12 cellular contexts compared by ENCODE assay signal in genomic region chr17:40018211-40019121, GRCh38. TPM values are rescaled to one million over a fixed set of nuclear protein-coding genes. Genes with fewer than 3 reads are reported as not detected.
DNase-seq lines count a peak whose midpoint lies in the region; ATAC-seq and TF ChIP-seq lines count a peak whose summit lies in the region.
"Had no signal": no experiment of that assay in that cellular context is flagged by ENCODE, and none has a peak within 500 bp of the region (broad histone marks: within the 10 kb centered on the region; RNA-seq: fewer than 3 reads in every experiment).

No MANE protein-coding gene starts in this region.

- TF ChIP-seq CTCF in natural killer cell (IDR thresholded peaks at IDR 0.05): no peak
- TF ChIP-seq CTCF in fibroblast of lung (conservative IDR thresholded peaks at IDR 0.05 in 1 of 2, IDR thresholded peaks at IDR 0.05 in 1 of 2; ENCODE audit: low read depth in 1 of 2, low read length in 2 of 2): no peak

- H3K36me3 Mint-ChIP-seq in natural killer cell: no peaks in the 10 kb centered on the region
- no peaks in the 10 kb centered on the region for H3K36me3 Mint-ChIP-seq in natural killer cell treated with Interleukin-12 subunit alpha and Interleukin-12 subunit beta and Interleukin-15 and Interleukin-18, amount 100 ng/mL, for 72 hours
- H3K36me3 Mint-ChIP-seq: activated naive CD4-positive, alpha-beta T cell treated with anti-CD3 and anti-CD28 coated beads, Interleukin-2, amount 50 U/mL, for 72 hours had no signal

- peak overlapping the region; percentile 41 to 47 for H3K27ac Mint-ChIP-seq in natural killer cell
- no peak overlapping the region for H3K27ac Mint-ChIP-seq in natural killer cell treated with Interleukin-12 subunit alpha and Interleukin-12 subunit beta and Interleukin-15 and Interleukin-18, amount 100 ng/mL, for 72 hours

- H3K27me3 Mint-ChIP-seq in natural killer cell (ENCODE audit: low read depth in 2 of 2): no peaks in the 10 kb centered on the region
- H3K27me3 Mint-ChIP-seq in natural killer cell treated with Interleukin-12 subunit alpha and Interleukin-12 subunit beta and Interleukin-15 and Interleukin-18, amount 100 ng/mL, for 72 hours: no peaks in the 10 kb centered on the region

- H3K27ac ChIP-seq in fibroblast of lung (ENCODE audit: insufficient read depth, low read length) (peak overlapping the region; percentile 85), muscle layer of colon (ENCODE audit: low read depth, low read length) (peak overlapping the region; percentile 71)

- no peaks in the 10 kb centered on the region for H3K9me3 ChIP-seq in fibroblast of lung (ENCODE audit: control insufficient read depth, insufficient read depth, low read depth, low read length)
- H3K9me3 ChIP-seq in muscle layer of colon (ENCODE audit: low read length): no peaks in the 10 kb centered on the region

- H3K4me1 Mint-ChIP-seq in natural killer cell: peaks cover 0 to 18% of the 10 kb centered on the region in 2 donors
- peaks cover 11 to 12% of the 10 kb centered on the region in 2 donors for H3K4me1 Mint-ChIP-seq in natural killer cell treated with Interleukin-12 subunit alpha and Interleukin-12 subunit beta and Interleukin-15 and Interleukin-18, amount 100 ng/mL, for 72 hours (ENCODE audit: low read depth in 2 of 2)

- H2AFZ ChIP-seq in fibroblast of lung (ENCODE audit: low read length): no peak overlapping the region

- no peaks in the 10 kb centered on the region for H3K9me3 Mint-ChIP-seq in natural killer cell
- no peaks in the 10 kb centered on the region for H3K9me3 Mint-ChIP-seq in natural killer cell treated with Interleukin-12 subunit alpha and Interleukin-12 subunit beta and Interleukin-15 and Interleukin-18, amount 100 ng/mL, for 72 hours
- H3K9me3 Mint-ChIP-seq: activated naive CD4-positive, alpha-beta T cell treated with anti-CD3 and anti-CD28 coated beads, Interleukin-2, amount 50 U/mL, for 72 hours had no signal

- no peaks in the 10 kb centered on the region for H3K27me3 ChIP-seq in fibroblast of lung (ENCODE audit: control insufficient read depth, insufficient read depth, low read length)
- H3K27me3 ChIP-seq in muscle layer of colon (ENCODE audit: control insufficient read depth in 1 of 2, insufficient read depth in 2 of 2, low read length in 2 of 2): no peaks in the 10 kb centered on the region

- no peak overlapping the region for H3K4me3 Mint-ChIP-seq in natural killer cell
- no peak overlapping the region for H3K4me3 Mint-ChIP-seq in natural killer cell treated with Interleukin-12 subunit alpha and Interleukin-12 subunit beta and Interleukin-15 and Interleukin-18, amount 100 ng/mL, for 72 hours

- H3K4me2 ChIP-seq in fibroblast of lung (ENCODE audit: extremely low read depth, insufficient read depth, low read length): peak overlapping the region; percentile 51

- H4K20me1 ChIP-seq in fibroblast of lung (ENCODE audit: control insufficient read depth, extremely low read depth, insufficient read depth, low read length): no peaks in the 10 kb centered on the region

- H3K36me3 ChIP-seq in fibroblast of lung (ENCODE audit: control insufficient read depth, insufficient read depth, low read length) (peaks cover 11% of the 10 kb centered on the region), muscle layer of colon (ENCODE audit: insufficient read depth, low read length) (peaks cover 29% of the 10 kb centered on the region)

- H3K9ac ChIP-seq in fibroblast of lung (ENCODE audit: insufficient read depth, low read length) (peak overlapping the region; percentile 16), muscle layer of colon (ENCODE audit: low read length) (no peak overlapping the region)

- DNase-seq in natural killer cell (no peak), fibroblast of lung (ENCODE audit: low read depth in 2 of 2) (peak; percentile 47 to 60), retina (no peak), activated gamma-delta T cell (lab: John Stamatoyannopoulos, UW) (no peak)
- DNase-seq in natural killer cell treated with Interleukin-12 subunit alpha and Interleukin-12 subunit beta and Interleukin-15 and Interleukin-18, amount 100 ng/mL, for 72 hours (ENCODE audit: low spot score): no peak
- DNase-seq: MV-4-11; stimulated activated CD4-positive, alpha-beta T cell treated with anti-CD3 and anti-CD28 coated beads, Interleukin-1b, Interleukin-23, amount 100 ng/mL, for 48 hours had no signal

- intact Hi-C loops in natural killer cell (cut with micrococcal nuclease): no loop called here

- H3K4me3 ChIP-seq in fibroblast of lung (replicated peaks in 1 of 4; ENCODE audit: control extremely low read depth in 1 of 4, insufficient read depth in 1 of 4, low read depth in 3 of 4, low read length in 4 of 4) (no peak overlapping the region), muscle layer of colon (ENCODE audit: low read depth in 1 of 2, low read length in 2 of 2) (no peak overlapping the region)

- ATAC-seq in natural killer cell (no peak), HG03097 (IDR thresholded peaks at IDR 0.05; ENCODE audit: low FRiP score, unreplicated experiment) (no peak), GM21367 (IDR thresholded peaks at IDR 0.05; ENCODE audit: unreplicated experiment) (no peak)
- ATAC-seq in natural killer cell treated with Interleukin-12 subunit alpha and Interleukin-12 subunit beta and Interleukin-15 and Interleukin-18, amount 100 ng/mL, for 72 hours: no peak
- ATAC-seq: activated naive CD4-positive, alpha-beta T cell treated with anti-CD3 and anti-CD28 coated beads, Interleukin-2, amount 50 U/mL, for 72 hours had no signal

- no peaks in the 10 kb centered on the region for H3K79me2 ChIP-seq in fibroblast of lung (ENCODE audit: control insufficient read depth, insufficient read depth, low read length)

- H3K4me1 ChIP-seq in fibroblast of lung (ENCODE audit: control insufficient read depth, extremely low read depth, insufficient read depth, low read length) (peaks cover 27% of the 10 kb centered on the region), muscle layer of colon (ENCODE audit: insufficient read depth, low read length) (peaks cover 30% of the 10 kb centered on the region)

RNA-seq across cellular contexts. Expression of gene CSF3, which starts 3.2 kb away (rescaled TPM):
- total RNA-seq in natural killer cell (not detected), fibroblast of lung (not detected in 2 replicates)
- under 1 TPM in 1 of 2 donors, not detected in 1; 0.78 TPM for total RNA-seq in natural killer cell treated with Interleukin-12 subunit alpha and Interleukin-12 subunit beta and Interleukin-15 and Interleukin-18, amount 100 ng/mL, for 72 hours
- 0.12 TPM in 1 of 2 replicates, not detected in the other for polyA plus RNA-seq in fibroblast of lung
- polyA plus RNA-seq in fibroblast of lung (2012): 0.17 TPM in 1 of 2 replicates, not detected in the other
- not detected in 2 replicates for polyA minus RNA-seq in fibroblast of lung (ENCODE audit: low replicate concordance)
- total RNA-seq: activated naive CD4-positive, alpha-beta T cell treated with anti-CD3 and anti-CD28 coated beads, Interleukin-2, amount 50 U/mL, for 72 hours; OCI-LY7 had no signal

RNA-seq across cellular contexts. Expression of gene MED24, which starts 35.7 kb away (rescaled TPM):
- total RNA-seq in natural killer cell (100 to 1,000 TPM; 115 to 141 (median 126) TPM), fibroblast of lung (25.1 and 31.1 TPM in 2 replicates)
- 100 to 1,000 TPM in 1 of 2 donors, 10 to 100 TPM in 1; 91.5 to 147 TPM for total RNA-seq in natural killer cell treated with Interleukin-12 subunit alpha and Interleukin-12 subunit beta and Interleukin-15 and Interleukin-18, amount 100 ng/mL, for 72 hours
- polyA plus RNA-seq in fibroblast of lung: 42.7 and 66.7 TPM in 2 replicates
- polyA plus RNA-seq in fibroblast of lung (2012): 32.7 and 46.9 TPM in 2 replicates
- 122 and 302 TPM in 2 replicates for polyA minus RNA-seq in fibroblast of lung (ENCODE audit: low replicate concordance)

RNA-seq across cellular contexts. Expression of gene PSMD3, which starts 37.9 kb away (rescaled TPM):
- total RNA-seq in natural killer cell (10 to 100 TPM; 66.1 to 83.8 (median 78.9) TPM), fibroblast of lung (55.2 and 55.5 TPM in 2 replicates)
- total RNA-seq in natural killer cell treated with Interleukin-12 subunit alpha and Interleukin-12 subunit beta and Interleukin-15 and Interleukin-18, amount 100 ng/mL, for 72 hours: 100 to 1,000 TPM; 148 to 163 TPM
- 66.9 and 107 TPM in 2 replicates for polyA plus RNA-seq in fibroblast of lung
- polyA plus RNA-seq in fibroblast of lung (2012): 83.3 and 134 TPM in 2 replicates
- polyA minus RNA-seq in fibroblast of lung (ENCODE audit: low replicate concordance): 181 and 235 TPM in 2 replicates

RNA-seq across cellular contexts. Expression of gene THRA, which starts 44.3 kb away (rescaled TPM):
- total RNA-seq in natural killer cell (10 to 100 TPM; 40.8 to 55.7 (median 42.3) TPM), fibroblast of lung (49.8 and 52.8 TPM in 2 replicates)
- total RNA-seq in natural killer cell treated with Interleukin-12 subunit alpha and Interleukin-12 subunit beta and Interleukin-15 and Interleukin-18, amount 100 ng/mL, for 72 hours: 10 to 100 TPM in 1 of 2 donors, 1 to 10 TPM in 1; 4.9 to 10.9 TPM
- polyA plus RNA-seq in fibroblast of lung: 27.2 and 30.8 TPM in 2 replicates
- 34.3 and 34.9 TPM in 2 replicates for polyA plus RNA-seq in fibroblast of lung (2012)
- polyA minus RNA-seq in fibroblast of lung (ENCODE audit: low replicate concordance): 43.5 and 67.0 TPM in 2 replicates

RNA-seq across cellular contexts. Expression of gene GSDMA, which starts 55.7 kb away (rescaled TPM):
- total RNA-seq in natural killer cell (1 to 10 TPM; 1.1 to 3.2 (median 2.1) TPM), fibroblast of lung (not detected in 2 replicates)
- total RNA-seq in natural killer cell treated with Interleukin-12 subunit alpha and Interleukin-12 subunit beta and Interleukin-15 and Interleukin-18, amount 100 ng/mL, for 72 hours: 1 to 10 TPM in 1 of 2 donors, under 1 TPM in 1; 0.24 to 1.1 TPM
- not detected in 2 replicates for polyA plus RNA-seq in fibroblast of lung
- polyA plus RNA-seq in fibroblast of lung (2012): not detected in 2 replicates
- polyA minus RNA-seq in fibroblast of lung (ENCODE audit: low replicate concordance): not detected in 2 replicates

Comparison
In these comparisons a context has a peak if more than half of its experiments do, and no peak if none do; other contexts are left out.
1. H3K27ac Mint-ChIP-seq: peak in natural killer cell (2 of 2); none in natural killer cell treated with Interleukin-12 subunit alpha and Interleukin-12 subunit beta and Interleukin-15 and Interleukin-18, amount 100 ng/mL, for 72 hours (0 of 2).
2. DNase-seq: peak in fibroblast of lung (2 of 2); none in natural killer cell (single experiment), natural killer cell treated with Interleukin-12 subunit alpha and Interleukin-12 subunit beta and Interleukin-15 and Interleukin-18, amount 100 ng/mL, for 72 hours (single experiment), retina (single experiment) and activated gamma-delta T cell (single experiment).